Comparison of ENCODE assay signal across 11 cellular contexts in genomic region chr12:40522837-40523236, GRCh38.
"Had no signal": no experiment of that assay in that cellular context is flagged by ENCODE, and none has a peak within 500 bp of the region (broad histone marks: within the 10 kb centered on the region; RNA-seq: fewer than 3 reads in every experiment).

No MANE protein-coding gene starts in this region.

- H3K4me1 ChIP-seq: HAP-1 had no signal

- H3K27ac ChIP-seq: GM23248 had no signal

- DNase-seq: GM23248, GOT3, H7, H9, HCEC 1CT, HFFc6 had no signal

- H3K9ac ChIP-seq: GM23248 had no signal

- FAIRE-seq: H1, H54 had no signal

- H3K36me3 ChIP-seq: HAP-1 had no signal

- H3K4me2 ChIP-seq: GM23338 had no signal

- H3K4me3 ChIP-seq: GM23248, GM23338, HAP-1 had no signal

- ATAC-seq: GM23338, HCT116 had no signal

- H3K9me3 ChIP-seq: HAP-1 had no signal

- H2AFZ ChIP-seq: GM23248, GM23338 had no signal
